20 cellular contexts compared by ENCODE assay signal in the genomic region with DNA sequence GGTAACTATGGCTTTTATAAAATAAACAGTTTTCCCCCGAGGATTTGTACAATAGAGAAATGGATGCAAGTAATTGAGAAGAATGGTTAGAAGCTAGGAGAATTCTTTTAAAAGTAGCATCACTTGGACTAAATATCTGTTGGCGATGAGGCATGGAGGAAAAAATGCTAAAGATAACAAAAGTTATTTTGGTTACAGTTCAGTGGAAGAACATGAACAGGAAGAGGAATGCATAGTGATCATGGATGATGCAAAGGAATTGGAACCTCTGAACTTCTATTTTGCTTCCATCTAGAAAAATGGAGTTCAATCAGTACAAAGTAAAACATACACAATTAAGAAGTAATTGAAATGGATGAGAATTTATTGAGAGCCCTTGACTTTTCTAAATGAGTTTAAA. TPM values are rescaled to one million over a fixed set of nuclear protein-coding genes. Genes with fewer than 3 reads are reported as not detected.
A peak's percentile ranks its signal among the peaks of the same experiment; 100 is the strongest.
DNase-seq lines count a peak whose midpoint lies in the region; ATAC-seq and TF ChIP-seq lines count a peak whose summit lies in the region.
"Had no signal": no experiment of that assay in that cellular context is flagged by ENCODE, and none has a peak within 500 bp of the region (broad histone marks: within the 10 kb centered on the region; RNA-seq: fewer than 3 reads in every experiment).

No MANE protein-coding gene starts in this region.

- peaks cover 75% of the 10 kb centered on the region for H3K4me1 Mint-ChIP-seq in T-helper 2 cell treated with Interferon-gamma antibody and Interleukin-4, amounts not matched to agents 5 μg/mL and 100 μg/mL, for 36 hours (ENCODE audit: low read depth)

- no peak for DNase-seq in T-helper 2 cell treated with Interferon-gamma antibody and Interleukin-4, amounts not matched to agents 5 μg/mL and 100 μg/mL, for 36 hours (ENCODE audit: low spot score)
- DNase-seq in T-helper 2 cell: no peak
- peak; percentile 28 for DNase-seq in astrocyte of the cerebellum (ENCODE audit: low read depth)
- peak; percentile 71 to 85 for DNase-seq in foreskin fibroblast
- peak; percentile 67 for DNase-seq in stromal cell of bone marrow (ENCODE audit: low read depth)
- no peak for DNase-seq in left lung
- no peak for DNase-seq in superior temporal gyrus (ENCODE audit: extremely low spot score)
- DNase-seq in NK-92 treated with Interleukin-12 subunit alpha and Interleukin-12 subunit beta, amount 100 ng/mL, for 24 hours (lab: John Stamatoyannopoulos, UW): no peak
- DNase-seq: activated CD4-positive, alpha-beta memory T cell treated with anti-CD3 and anti-CD28 coated beads for 36 hours; aorta; effector CD8-positive, alpha-beta T cell; H9; naive thymus-derived CD4-positive, alpha-beta T cell; NCI-H1105 treated with DMSO at 0.1 percent for 48 hours; retina; SHP77 treated with DMSO at 0.1 percent for 48 hours; stimulated activated CD4-positive, alpha-beta T cell treated with anti-CD3 and anti-CD28 coated beads, Interleukin-2, amount 100 ng/mL, for 48 hours had no signal

- no peaks in the 10 kb centered on the region for H3K27me3 Mint-ChIP-seq in T-helper 2 cell treated with Interferon-gamma antibody and Interleukin-4, amounts not matched to agents 5 μg/mL and 100 μg/mL, for 36 hours (ENCODE audit: low read depth)

- peak overlapping the region; percentile 38 for H3K27ac Mint-ChIP-seq in T-helper 2 cell treated with Interferon-gamma antibody and Interleukin-4, amounts not matched to agents 5 μg/mL and 100 μg/mL, for 36 hours
- H3K27ac Mint-ChIP-seq: activated CD4-positive, alpha-beta memory T cell treated with anti-CD3 and anti-CD28 coated beads for 36 hours; activated T-helper 17 cell treated with anti-CD3 and anti-CD28 coated beads, Interleukin-2, amount 50 U/mL, for 72 hours; H9; naive thymus-derived CD4-positive, alpha-beta T cell; type B pancreatic cell had no signal

- no peak overlapping the region for H3K27ac ChIP-seq in left lung
- H3K27ac ChIP-seq: A549 had no signal

- in situ Hi-C loops in astrocyte of the cerebellum (cut with HindIII; ENCODE audit: low sequenced_read_pairs): no loop called here

- H3K9me3 ChIP-seq in left lung: no peaks in the 10 kb centered on the region
- H3K9me3 ChIP-seq: A549 had no signal

- H3K36me3 Mint-ChIP-seq in T-helper 2 cell treated with Interferon-gamma antibody and Interleukin-4, amounts not matched to agents 5 μg/mL and 100 μg/mL, for 36 hours (ENCODE audit: low read depth): peaks cover 14% of the 10 kb centered on the region
- H3K36me3 Mint-ChIP-seq: activated CD4-positive, alpha-beta memory T cell treated with anti-CD3 and anti-CD28 coated beads for 36 hours; type B pancreatic cell had no signal

- H3K4me1 ChIP-seq in left lung: peaks cover 14 to 40% of the 10 kb centered on the region in 2 donors

- H3K9me3 Mint-ChIP-seq in T-helper 2 cell treated with Interferon-gamma antibody and Interleukin-4, amounts not matched to agents 5 μg/mL and 100 μg/mL, for 36 hours: peaks cover 5% of the 10 kb centered on the region
- H3K9me3 Mint-ChIP-seq: activated CD4-positive, alpha-beta memory T cell treated with anti-CD3 and anti-CD28 coated beads for 36 hours; H9; naive thymus-derived CD4-positive, alpha-beta T cell; type B pancreatic cell had no signal

- TF ChIP-seq CTCF in astrocyte of the cerebellum (IDR thresholded peaks at IDR 0.05; ENCODE audit: low read depth, low read length, missing control alignments) (no peak), foreskin fibroblast (IDR thresholded peaks at IDR 0.05; ENCODE audit: low read depth, low read length) (no peak), left lung (IDR thresholded peaks at IDR 0.05) (no peak)

- H3K4me3 ChIP-seq in astrocyte of the cerebellum (ENCODE audit: low read depth, low read length) (no peak overlapping the region), foreskin fibroblast (ENCODE audit: low read depth in 1 of 2, low read length in 2 of 2) (no peak overlapping the region), left lung (no peak overlapping the region)
- H3K4me3 ChIP-seq: A549 had no signal

- H3K36me3 ChIP-seq in left lung: no peaks in the 10 kb centered on the region

- no peak for ATAC-seq in left lung
- ATAC-seq: A549; activated T-helper 17 cell treated with anti-CD3 and anti-CD28 coated beads, Interleukin-2, amount 50 U/mL, for 72 hours; naive thymus-derived CD4-positive, alpha-beta T cell had no signal

- no peak overlapping the region for H3K4me3 Mint-ChIP-seq in T-helper 2 cell treated with Interferon-gamma antibody and Interleukin-4, amounts not matched to agents 5 μg/mL and 100 μg/mL, for 36 hours
- H3K4me3 Mint-ChIP-seq: activated CD4-positive, alpha-beta memory T cell treated with anti-CD3 and anti-CD28 coated beads for 36 hours; activated T-helper 17 cell treated with anti-CD3 and anti-CD28 coated beads, Interleukin-2, amount 50 U/mL, for 72 hours; H9; naive thymus-derived CD4-positive, alpha-beta T cell; type B pancreatic cell had no signal

- intact Hi-C loops in left lung (cut with DNase I): no loop called here

- no peaks in the 10 kb centered on the region for H3K27me3 ChIP-seq in left lung

RNA-seq across cellular contexts. Expression of gene ENTPD1, which starts 32.9 kb away (rescaled TPM):
- 10 to 100 TPM; 31.4 to 37.6 TPM for total RNA-seq in left lung

Comparison
In these comparisons a context has a peak if more than half of its experiments do, and no peak if none do; other contexts are left out.
1. DNase-seq: peak in astrocyte of the cerebellum (single experiment), foreskin fibroblast (2 of 2) and stromal cell of bone marrow (single experiment); none in T-helper 2 cell treated with Interferon-gamma antibody and Interleukin-4, amounts not matched to agents 5 μg/mL and 100 μg/mL, for 36 hours (single experiment), T-helper 2 cell (0 of 5), left lung (0 of 2), superior temporal gyrus (single experiment) and NK-92 treated with Interleukin-12 subunit alpha and Interleukin-12 subunit beta, amount 100 ng/mL, for 24 hours (single experiment).